Comparison of ENCODE assay signal across 1 cellular context in the genomic region with DNA sequence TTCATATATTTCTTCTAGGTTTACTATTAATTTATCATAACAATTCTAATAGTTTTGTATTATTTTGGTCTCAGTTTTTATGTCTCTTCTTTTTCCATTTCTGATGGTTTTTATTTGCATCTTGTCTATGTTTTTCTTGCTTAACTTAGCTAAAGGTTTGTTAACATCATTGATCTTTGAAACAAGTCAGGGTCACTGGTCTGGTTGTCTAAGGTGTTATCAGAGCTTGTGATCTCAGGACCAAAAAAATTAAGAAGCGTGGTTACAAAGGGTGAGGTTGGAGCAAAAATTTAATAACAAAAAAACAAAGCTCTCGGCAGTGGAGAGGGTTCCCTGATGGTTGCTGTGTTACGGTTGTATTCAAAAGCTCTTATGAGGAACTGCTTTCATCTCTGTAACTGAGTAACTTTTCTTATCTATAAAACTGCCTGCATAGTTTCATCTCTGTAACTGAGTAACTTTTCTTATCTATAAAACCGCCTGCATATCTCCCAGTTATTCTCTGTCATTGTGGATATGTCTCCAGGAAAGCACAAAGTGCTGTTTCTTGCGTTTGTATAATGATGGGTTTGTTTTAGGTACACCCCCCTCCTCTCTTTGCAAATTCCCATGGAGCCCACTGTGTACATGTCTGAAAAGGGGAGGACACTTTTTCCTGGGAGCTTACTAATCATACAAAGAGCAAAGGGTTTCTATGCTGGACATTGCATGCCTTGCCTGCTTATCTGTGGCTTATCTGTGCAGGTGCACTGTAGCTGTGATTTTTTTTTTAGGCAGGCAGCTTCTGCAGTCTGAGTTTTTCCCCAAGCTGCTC.
A peak's percentile ranks its signal among the peaks of the same experiment; 100 is the strongest.
TF ChIP-seq lines count a peak whose summit lies in the region.

No MANE protein-coding gene starts in this region.

TF ChIP-seq in HepG2, 621 proteins besides CTCF, POLR2A, EP300 and RAD21 (continued from another document and continues in another):
- TF ChIP-seq, protein P1, sequence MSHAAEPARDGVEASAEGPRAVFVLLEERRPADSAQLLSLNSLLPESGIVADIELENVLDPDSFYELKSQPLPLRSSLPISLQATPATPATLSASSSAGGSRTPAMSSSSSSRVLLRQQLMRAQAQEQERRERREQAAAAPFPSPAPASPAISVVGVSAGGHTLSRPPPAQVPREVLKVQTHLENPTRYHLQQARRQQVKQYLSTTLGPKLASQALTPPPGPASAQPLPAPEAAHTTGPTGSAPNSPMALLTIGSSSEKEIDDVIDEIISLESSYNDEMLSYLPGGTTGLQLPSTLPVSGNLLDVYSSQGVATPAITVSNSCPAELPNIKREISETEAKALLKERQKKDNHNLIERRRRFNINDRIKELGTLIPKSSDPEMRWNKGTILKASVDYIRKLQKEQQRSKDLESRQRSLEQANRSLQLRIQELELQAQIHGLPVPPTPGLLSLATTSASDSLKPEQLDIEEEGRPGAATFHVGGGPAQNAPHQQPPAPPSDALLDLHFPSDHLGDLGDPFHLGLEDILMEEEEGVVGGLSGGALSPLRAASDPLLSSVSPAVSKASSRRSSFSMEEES (CRISPR knock-in tag; IDR thresholded peaks at IDR 0.05), result peak; percentile 56
- TF ChIP-seq ARNTL (CRISPR knock-in tag; IDR thresholded peaks at IDR 0.05) (no peak), ZNF557 (CRISPR knock-in tag; IDR thresholded peaks at IDR 0.05) (0 out of 2 replicates have a peak, but pooled peaks have one; percentile 12), ATF1 (CRISPR knock-in tag; IDR thresholded peaks at IDR 0.05) (peak; percentile 47), EHMT2 (IDR thresholded peaks at IDR 0.05; ENCODE audit: borderline replicate concordance, low read depth, low read length) (no peak), KDM3A (CRISPR knock-in tag; IDR thresholded peaks at IDR 0.05; ENCODE audit: low read depth) (0 out of 2 replicates have a peak, but pooled peaks have one; percentile 36), KDM4B (CRISPR knock-in tag; IDR thresholded peaks at IDR 0.05) (peak; percentile 31; the same call in 1 of the 2 replicates), NR2F2 (IDR thresholded peaks at IDR 0.05; ENCODE audit: borderline replicate concordance, low read depth) (peak; percentile 63), SOX6 (IDR thresholded peaks at IDR 0.05) (no peak), SOX6 (CRISPR knock-in tag; IDR thresholded peaks at IDR 0.05) (peak; percentile 99), NFATC3 (CRISPR knock-in tag; IDR thresholded peaks at IDR 0.05) (no peak), ZFYVE20 (CRISPR knock-in tag; IDR thresholded peaks at IDR 0.05; ENCODE audit: borderline replicate concordance, low read depth) (no peak), SAFB2 (CRISPR knock-in tag; IDR thresholded peaks at IDR 0.05; ENCODE audit: borderline replicate concordance, low read depth) (no peak; the same call in 1 of the 2 replicates), RXRB (CRISPR knock-in tag; IDR thresholded peaks at IDR 0.05; ENCODE audit: borderline replicate concordance) (peak; percentile 86), FOXJ3 (CRISPR knock-in tag; IDR thresholded peaks at IDR 0.05; ENCODE audit: borderline replicate concordance) (peak; percentile 96), GABPB1 (CRISPR knock-in tag; IDR thresholded peaks at IDR 0.05) (peak; percentile 39; the same call in 1 of the 2 replicates), PCBP1 (IDR thresholded peaks at IDR 0.05; ENCODE audit: borderline replicate concordance, low read depth, low read length) (no peak), FOXP1 (IDR thresholded peaks at IDR 0.05) (peak; percentile 51; the same call in 1 of the 2 replicates), FOXP1 (CRISPR knock-in tag; IDR thresholded peaks at IDR 0.05) (peak; percentile 93), SSRP1 (CRISPR knock-in tag; IDR thresholded peaks at IDR 0.05) (no peak; the same call in 1 of the 2 replicates), ZNF263 (CRISPR knock-in tag; IDR thresholded peaks at IDR 0.05) (peak; percentile 65; the same call in 1 of the 2 replicates), AKAP8 (CRISPR knock-in tag; IDR thresholded peaks at IDR 0.05) (no peak), ZNF782 (CRISPR knock-in tag; IDR thresholded peaks at IDR 0.05; ENCODE audit: borderline replicate concordance) (no peak), ZNF496 (CRISPR knock-in tag; IDR thresholded peaks at IDR 0.05; ENCODE audit: insufficient replicate concordance) (no peak), MEF2D (CRISPR knock-in tag; IDR thresholded peaks at IDR 0.05) (peak; percentile 95), ZNF251 (CRISPR knock-in tag; IDR thresholded peaks at IDR 0.05) (no peak), DR1 (CRISPR knock-in tag; IDR thresholded peaks at IDR 0.05) (no peak), SPEN (CRISPR knock-in tag; IDR thresholded peaks at IDR 0.05; ENCODE audit: low read depth) (peak; percentile 76; the same call in 1 of the 2 replicates), KMT2B (CRISPR knock-in tag; IDR thresholded peaks at IDR 0.05) (peak; percentile 30; the same call in 1 of the 2 replicates), ZNF709 (CRISPR knock-in tag; IDR thresholded peaks at IDR 0.05) (no peak; the same call in 1 of the 2 replicates), ZNF558 (CRISPR knock-in tag; IDR thresholded peaks at IDR 0.05; ENCODE audit: borderline replicate concordance) (no peak), ZNF747 (CRISPR knock-in tag; IDR thresholded peaks at IDR 0.05; ENCODE audit: borderline replicate concordance) (0 out of 2 replicates have a peak, but pooled peaks have one; percentile 33), CC2D1A (CRISPR knock-in tag; IDR thresholded peaks at IDR 0.05) (no peak)
- TF ChIP-seq, protein P2, sequence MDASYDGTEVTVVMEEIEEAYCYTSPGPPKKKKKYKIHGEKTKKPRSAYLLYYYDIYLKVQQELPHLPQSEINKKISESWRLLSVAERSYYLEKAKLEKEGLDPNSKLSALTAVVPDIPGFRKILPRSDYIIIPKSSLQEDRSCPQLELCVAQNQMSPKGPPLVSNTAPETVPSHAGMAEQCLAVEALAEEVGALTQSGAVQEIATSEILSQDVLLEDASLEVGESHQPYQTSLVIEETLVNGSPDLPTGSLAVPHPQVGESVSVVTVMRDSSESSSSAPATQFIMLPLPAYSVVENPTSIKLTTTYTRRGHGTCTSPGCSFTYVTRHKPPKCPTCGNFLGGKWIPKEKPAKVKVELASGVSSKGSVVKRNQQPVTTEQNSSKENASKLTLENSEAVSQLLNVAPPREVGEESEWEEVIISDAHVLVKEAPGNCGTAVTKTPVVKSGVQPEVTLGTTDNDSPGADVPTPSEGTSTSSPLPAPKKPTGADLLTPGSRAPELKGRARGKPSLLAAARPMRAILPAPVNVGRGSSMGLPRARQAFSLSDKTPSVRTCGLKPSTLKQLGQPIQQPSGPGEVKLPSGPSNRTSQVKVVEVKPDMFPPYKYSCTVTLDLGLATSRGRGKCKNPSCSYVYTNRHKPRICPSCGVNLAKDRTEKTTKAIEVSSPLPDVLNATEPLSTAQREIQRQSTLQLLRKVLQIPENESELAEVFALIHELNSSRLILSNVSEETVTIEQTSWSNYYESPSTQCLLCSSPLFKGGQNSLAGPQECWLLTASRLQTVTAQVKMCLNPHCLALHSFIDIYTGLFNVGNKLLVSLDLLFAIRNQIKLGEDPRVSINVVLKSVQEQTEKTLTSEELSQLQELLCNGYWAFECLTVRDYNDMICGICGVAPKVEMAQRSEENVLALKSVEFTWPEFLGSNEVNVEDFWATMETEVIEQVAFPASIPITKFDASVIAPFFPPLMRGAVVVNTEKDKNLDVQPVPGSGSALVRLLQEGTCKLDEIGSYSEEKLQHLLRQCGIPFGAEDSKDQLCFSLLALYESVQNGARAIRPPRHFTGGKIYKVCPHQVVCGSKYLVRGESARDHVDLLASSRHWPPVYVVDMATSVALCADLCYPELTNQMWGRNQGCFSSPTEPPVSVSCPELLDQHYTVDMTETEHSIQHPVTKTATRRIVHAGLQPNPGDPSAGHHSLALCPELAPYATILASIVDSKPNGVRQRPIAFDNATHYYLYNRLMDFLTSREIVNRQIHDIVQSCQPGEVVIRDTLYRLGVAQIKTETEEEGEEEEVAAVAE (CRISPR knock-in tag; IDR thresholded peaks at IDR 0.05; ENCODE audit: borderline replicate concordance), result peak; percentile 56; the same call in 1 of the 2 replicates
- TF ChIP-seq, protein P3, sequence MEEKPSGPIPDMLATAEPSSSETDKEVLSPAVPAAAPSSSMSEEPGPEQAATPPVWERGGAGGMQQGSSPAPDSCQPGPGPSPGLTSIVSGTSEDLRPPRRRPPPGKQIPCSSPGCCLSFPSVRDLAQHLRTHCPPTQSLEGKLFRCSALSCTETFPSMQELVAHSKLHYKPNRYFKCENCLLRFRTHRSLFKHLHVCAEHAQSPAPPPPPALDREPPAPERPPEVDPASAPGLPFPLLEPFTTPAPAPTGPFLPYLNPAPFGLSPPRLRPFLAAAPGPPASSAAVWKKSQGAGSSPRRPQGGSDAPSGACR (CRISPR knock-in tag; IDR thresholded peaks at IDR 0.05), result peak; percentile 79; the same call in 1 of the 2 replicates
- TF ChIP-seq, protein P4, sequence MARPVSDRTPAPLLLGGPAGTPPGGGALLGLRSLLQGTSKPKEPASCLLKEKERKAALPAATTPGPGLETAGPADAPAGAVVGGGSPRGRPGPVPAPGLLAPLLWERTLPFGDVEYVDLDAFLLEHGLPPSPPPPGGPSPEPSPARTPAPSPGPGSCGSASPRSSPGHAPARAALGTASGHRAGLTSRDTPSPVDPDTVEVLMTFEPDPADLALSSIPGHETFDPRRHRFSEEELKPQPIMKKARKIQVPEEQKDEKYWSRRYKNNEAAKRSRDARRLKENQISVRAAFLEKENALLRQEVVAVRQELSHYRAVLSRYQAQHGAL (CRISPR knock-in tag; IDR thresholded peaks at IDR 0.05; ENCODE audit: not compliant biosample characterization), result no peak
- TF ChIP-seq, protein P5, sequence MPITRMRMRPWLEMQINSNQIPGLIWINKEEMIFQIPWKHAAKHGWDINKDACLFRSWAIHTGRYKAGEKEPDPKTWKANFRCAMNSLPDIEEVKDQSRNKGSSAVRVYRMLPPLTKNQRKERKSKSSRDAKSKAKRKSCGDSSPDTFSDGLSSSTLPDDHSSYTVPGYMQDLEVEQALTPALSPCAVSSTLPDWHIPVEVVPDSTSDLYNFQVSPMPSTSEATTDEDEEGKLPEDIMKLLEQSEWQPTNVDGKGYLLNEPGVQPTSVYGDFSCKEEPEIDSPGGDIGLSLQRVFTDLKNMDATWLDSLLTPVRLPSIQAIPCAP (CRISPR knock-in tag; IDR thresholded peaks at IDR 0.05; ENCODE audit: low read depth), result no peak
- TF ChIP-seq, protein P6, sequence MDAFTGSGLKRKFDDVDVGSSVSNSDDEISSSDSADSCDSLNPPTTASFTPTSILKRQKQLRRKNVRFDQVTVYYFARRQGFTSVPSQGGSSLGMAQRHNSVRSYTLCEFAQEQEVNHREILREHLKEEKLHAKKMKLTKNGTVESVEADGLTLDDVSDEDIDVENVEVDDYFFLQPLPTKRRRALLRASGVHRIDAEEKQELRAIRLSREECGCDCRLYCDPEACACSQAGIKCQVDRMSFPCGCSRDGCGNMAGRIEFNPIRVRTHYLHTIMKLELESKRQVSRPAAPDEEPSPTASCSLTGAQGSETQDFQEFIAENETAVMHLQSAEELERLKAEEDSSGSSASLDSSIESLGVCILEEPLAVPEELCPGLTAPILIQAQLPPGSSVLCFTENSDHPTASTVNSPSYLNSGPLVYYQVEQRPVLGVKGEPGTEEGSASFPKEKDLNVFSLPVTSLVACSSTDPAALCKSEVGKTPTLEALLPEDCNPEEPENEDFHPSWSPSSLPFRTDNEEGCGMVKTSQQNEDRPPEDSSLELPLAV (CRISPR knock-in tag; conservative IDR thresholded peaks at IDR 0.05; ENCODE audit: low read depth), result no peak
- TF ChIP-seq, protein P7, sequence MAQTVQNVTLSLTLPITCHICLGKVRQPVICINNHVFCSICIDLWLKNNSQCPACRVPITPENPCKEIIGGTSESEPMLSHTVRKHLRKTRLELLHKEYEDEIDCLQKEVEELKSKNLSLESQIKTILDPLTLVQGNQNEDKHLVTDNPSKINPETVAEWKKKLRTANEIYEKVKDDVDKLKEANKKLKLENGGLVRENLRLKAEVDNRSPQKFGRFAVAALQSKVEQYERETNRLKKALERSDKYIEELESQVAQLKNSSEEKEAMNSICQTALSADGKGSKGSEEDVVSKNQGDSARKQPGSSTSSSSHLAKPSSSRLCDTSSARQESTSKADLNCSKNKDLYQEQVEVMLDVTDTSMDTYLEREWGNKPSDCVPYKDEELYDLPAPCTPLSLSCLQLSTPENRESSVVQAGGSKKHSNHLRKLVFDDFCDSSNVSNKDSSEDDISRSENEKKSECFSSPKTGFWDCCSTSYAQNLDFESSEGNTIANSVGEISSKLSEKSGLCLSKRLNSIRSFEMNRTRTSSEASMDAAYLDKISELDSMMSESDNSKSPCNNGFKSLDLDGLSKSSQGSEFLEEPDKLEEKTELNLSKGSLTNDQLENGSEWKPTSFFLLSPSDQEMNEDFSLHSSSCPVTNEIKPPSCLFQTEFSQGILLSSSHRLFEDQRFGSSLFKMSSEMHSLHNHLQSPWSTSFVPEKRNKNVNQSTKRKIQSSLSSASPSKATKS (CRISPR knock-in tag; IDR thresholded peaks at IDR 0.05), result no peak
- TF ChIP-seq, protein P8, sequence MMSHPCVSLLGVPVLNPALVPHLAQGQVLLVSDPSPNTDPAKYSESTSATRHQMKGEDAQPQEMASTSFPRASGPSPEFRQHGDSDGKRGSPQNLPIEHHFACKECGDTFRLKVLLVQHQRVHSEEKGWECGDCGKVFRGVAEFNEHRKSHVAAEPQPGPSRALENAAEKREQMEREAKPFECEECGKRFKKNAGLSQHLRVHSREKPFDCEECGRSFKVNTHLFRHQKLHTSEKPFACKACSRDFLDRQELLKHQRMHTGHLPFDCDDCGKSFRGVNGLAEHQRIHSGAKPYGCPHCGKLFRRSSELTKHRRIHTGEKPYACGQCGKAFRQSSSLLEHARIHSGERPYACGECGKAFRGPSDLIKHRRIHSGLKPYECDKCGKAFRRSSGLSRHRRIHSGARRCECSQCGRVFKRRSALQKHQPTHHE (CRISPR knock-in tag; IDR thresholded peaks at IDR 0.05; ENCODE audit: borderline replicate concordance), result no peak
- TF ChIP-seq, protein P9, sequence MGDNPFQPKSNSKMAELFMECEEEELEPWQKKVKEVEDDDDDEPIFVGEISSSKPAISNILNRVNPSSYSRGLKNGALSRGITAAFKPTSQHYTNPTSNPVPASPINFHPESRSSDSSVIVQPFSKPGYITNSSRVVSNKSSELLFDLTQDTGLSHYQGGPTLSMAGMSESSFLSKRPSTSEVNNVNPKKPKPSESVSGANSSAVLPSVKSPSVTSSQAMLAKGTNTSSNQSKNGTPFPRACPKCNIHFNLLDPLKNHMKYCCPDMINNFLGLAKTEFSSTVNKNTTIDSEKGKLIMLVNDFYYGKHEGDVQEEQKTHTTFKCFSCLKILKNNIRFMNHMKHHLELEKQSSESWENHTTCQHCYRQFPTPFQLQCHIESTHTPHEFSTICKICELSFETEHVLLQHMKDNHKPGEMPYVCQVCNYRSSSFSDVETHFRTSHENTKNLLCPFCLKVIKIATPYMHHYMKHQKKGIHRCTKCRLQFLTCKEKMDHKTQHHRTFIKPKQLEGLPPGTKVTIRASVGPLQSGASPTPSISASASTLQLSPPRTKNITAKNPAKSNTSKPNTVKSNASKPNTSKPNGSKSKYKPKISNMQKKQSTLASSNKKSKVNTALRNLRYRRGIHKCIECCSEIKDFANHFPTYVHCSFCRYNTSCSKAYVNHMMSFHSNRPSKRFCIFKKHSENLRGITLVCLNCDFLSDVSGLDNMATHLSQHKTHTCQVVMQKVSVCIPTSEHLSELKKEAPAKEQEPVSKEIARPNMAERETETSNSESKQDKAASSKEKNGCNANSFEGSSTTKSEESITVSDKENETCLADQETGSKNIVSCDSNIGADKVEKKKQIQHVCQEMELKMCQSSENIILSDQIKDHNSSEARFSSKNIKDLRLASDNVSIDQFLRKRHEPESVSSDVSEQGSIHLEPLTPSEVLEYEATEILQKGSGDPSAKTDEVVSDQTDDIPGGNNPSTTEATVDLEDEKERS (CRISPR knock-in tag; IDR thresholded peaks at IDR 0.05), result no peak
